In genomic region chr7:85213500-85213899, GRCh38 we compare ENCODE assay signal across 3 cellular contexts. TPM values are rescaled to one million over a fixed set of nuclear protein-coding genes. Genes with fewer than 3 reads are reported as not detected.
"Had no signal": no experiment of that assay in that cellular context is flagged by ENCODE, and none has a peak within 500 bp of the region (broad histone marks: within the 10 kb centered on the region; RNA-seq: fewer than 3 reads in every experiment).

No MANE protein-coding gene starts in this region.

- H3K4me3 ChIP-seq: GM12878 had no signal

- DNase-seq: GDM1, GF-D8 had no signal

- ATAC-seq: GM12878 had no signal

RNA-seq across cellular contexts. Expression of gene SEMA3D, which starts 26.6 kb away (rescaled TPM):
- total RNA-seq: GM12878 had no signal
